ENCODE assay signal across 18 cellular contexts in genomic region chr2:241118727-241119505, GRCh38.
"Had no signal": no experiment of that assay in that cellular context is flagged by ENCODE, and none has a peak within 500 bp of the region (broad histone marks: within the 10 kb centered on the region; RNA-seq: fewer than 3 reads in every experiment).

No MANE protein-coding gene starts in this region.

- H3K27ac Mint-ChIP-seq: activated CD8-positive, alpha-beta T cell treated with anti-CD3 and anti-CD28 coated beads, Interleukin-2, amount 10 ng/mL, durations not matched to agents 7 days and 5 days; activated T-helper 17 cell treated with anti-CD3 and anti-CD28 coated beads, Interleukin-2, amount 50 U/mL, for 72 hours; nephron progenitor cell; stimulated activated naive B cell treated with anti-CD40 and anti-IgM and Interleukin-4, amounts not matched to agents 10 μg/mL and 1 μg/mL and 100 μg/mL, for 72 hours; type B pancreatic cell had no signal

- H3K9me3 ChIP-seq: left lung, right lobe of liver had no signal

- H3K27me3 Mint-ChIP-seq: activated T-helper 17 cell treated with anti-CD3 and anti-CD28 coated beads, Interleukin-2, amount 50 U/mL, for 72 hours; stimulated activated naive B cell treated with anti-CD40 and anti-IgM and Interleukin-4, amounts not matched to agents 10 μg/mL and 1 μg/mL and 100 μg/mL, for 72 hours; type B pancreatic cell had no signal

- H3K27ac ChIP-seq: foreskin keratinocyte, left lung, right lobe of liver had no signal

- DNase-seq: activated CD4-positive, alpha-beta T cell treated with anti-CD3 and anti-CD28 coated beads, Interleukin-2, amount 50 U/mL, for 1 hour; activated CD8-positive, alpha-beta T cell treated with anti-CD3 and anti-CD28 coated beads, Interleukin-2, amount 10 ng/mL, durations not matched to agents 7 days and 5 days; amygdala; cerebellar nuclear complex; cortex of kidney; foreskin keratinocyte; kidney glomerular epithelial cell; mammary epithelial cell; nephron progenitor cell; stimulated activated CD4-positive, alpha-beta T cell treated with anti-CD3 and anti-CD28 coated beads, Interleukin-15, amount 100 ng/mL, for 24 hours; stimulated activated naive B cell treated with anti-CD40 and anti-IgM and Interleukin-4, amounts not matched to agents 10 μg/mL and 1 μg/mL and 100 μg/mL, for 72 hours had no signal

- H3K4me3 Mint-ChIP-seq: activated CD8-positive, alpha-beta T cell treated with anti-CD3 and anti-CD28 coated beads, Interleukin-2, amount 10 ng/mL, durations not matched to agents 7 days and 5 days; activated T-helper 17 cell treated with anti-CD3 and anti-CD28 coated beads, Interleukin-2, amount 50 U/mL, for 72 hours; nephron progenitor cell; stimulated activated naive B cell treated with anti-CD40 and anti-IgM and Interleukin-4, amounts not matched to agents 10 μg/mL and 1 μg/mL and 100 μg/mL, for 72 hours; type B pancreatic cell had no signal

- H3K36me3 ChIP-seq: right lobe of liver had no signal

- H3K27me3 ChIP-seq: foreskin keratinocyte, left lung, right lobe of liver had no signal

- H3K4me1 ChIP-seq: foreskin keratinocyte, left lung had no signal

- ATAC-seq: activated CD4-positive, CD25-positive, alpha-beta regulatory T cell treated with anti-CD3 and anti-CD28 coated beads, Interleukin-2, amount 50 U/mL, for 24 hours; activated CD8-positive, alpha-beta T cell treated with anti-CD3 and anti-CD28 coated beads, Interleukin-2, amount 10 ng/mL, durations not matched to agents 7 days and 5 days; activated T-helper 17 cell treated with anti-CD3 and anti-CD28 coated beads, Interleukin-2, amount 50 U/mL, for 72 hours; foreskin keratinocyte; left lung; right lobe of liver; SK-N-SH treated with all-trans-retinoic acid at 6 μM for 48 hours; stimulated activated naive B cell treated with anti-CD40 and anti-IgM and Interleukin-4, amounts not matched to agents 10 μg/mL and 1 μg/mL and 100 μg/mL, for 72 hours had no signal

- H3K4me3 ChIP-seq: left lung, right lobe of liver, smooth muscle cell had no signal

- H3K9me3 Mint-ChIP-seq: activated T-helper 17 cell treated with anti-CD3 and anti-CD28 coated beads, Interleukin-2, amount 50 U/mL, for 72 hours; nephron progenitor cell; type B pancreatic cell had no signal

- H3K4me1 Mint-ChIP-seq: nephron progenitor cell had no signal
